Comparison of ENCODE assay signal across 13 cellular contexts in the genomic region with DNA sequence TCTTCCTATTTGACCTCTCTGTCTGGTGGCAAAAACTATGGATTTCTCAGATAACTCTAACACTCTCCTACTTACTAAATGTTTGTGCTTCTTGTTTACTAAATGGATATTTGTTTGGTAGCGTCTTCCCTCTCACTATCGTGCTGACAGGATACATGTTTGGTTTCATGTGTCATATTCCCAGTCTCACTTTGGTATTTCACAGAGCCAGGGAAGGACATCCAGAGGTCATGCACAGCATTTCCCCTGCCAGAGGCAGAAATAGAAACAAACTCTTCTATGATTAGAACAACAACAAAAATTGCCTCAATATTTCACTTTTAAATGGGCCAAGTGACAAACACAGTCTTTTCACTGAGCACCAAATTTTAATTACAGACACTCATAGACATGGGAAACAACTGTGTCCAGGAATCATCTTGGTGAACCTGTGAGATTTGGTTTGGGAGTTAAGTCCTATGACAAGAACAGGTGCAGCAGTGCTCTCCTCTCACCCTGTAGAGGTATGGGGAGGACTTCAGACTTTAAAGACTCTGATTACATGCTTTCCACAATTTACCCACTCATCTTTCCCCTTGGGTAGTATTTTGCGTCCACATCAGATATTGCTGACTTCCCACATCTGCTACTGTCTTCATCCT. TPM values are rescaled to one million over a fixed set of nuclear protein-coding genes. Genes with fewer than 3 reads are reported as not detected.
DNase-seq lines count a peak whose midpoint lies in the region; ATAC-seq and TF ChIP-seq lines count a peak whose summit lies in the region.
"Had no signal": no experiment of that assay in that cellular context is flagged by ENCODE, and none has a peak within 500 bp of the region (broad histone marks: within the 10 kb centered on the region; RNA-seq: fewer than 3 reads in every experiment).

No MANE protein-coding gene starts in this region.

- peaks cover 55% of the 10 kb centered on the region for H3K4me1 Mint-ChIP-seq in activated T-cell treated with anti-CD3 and anti-CD28 coated beads, Interleukin-2, amount 50 U/mL, for 72 hours (ENCODE audit: low read depth)

- peak overlapping the region; percentile 40 to 56 for H3K4me3 Mint-ChIP-seq in activated T-cell treated with anti-CD3 and anti-CD28 coated beads, Interleukin-2, amount 50 U/mL, for 72 hours

- no peak for DNase-seq in activated T-cell treated with anti-CD3 and anti-CD28 coated beads, Interleukin-2, amount 50 U/mL, for 72 hours
- no peak for DNase-seq in activated T-cell treated with anti-CD3 and anti-CD28 coated beads, Interleukin-2, amount 50 U/mL, for 1 hour
- DNase-seq in ascending aorta (ENCODE audit: low spot score in 2 of 2), result no peak
- DNase-seq in left lung, result no peak
- no peak for DNase-seq in stomach
- no peak for DNase-seq in activated CD4-positive, CD25-positive, alpha-beta regulatory T cell treated with anti-CD3 and anti-CD28 coated beads, Interleukin-2, amount 50 U/mL, for 72 hours
- DNase-seq in substantia nigra (lab: John Stamatoyannopoulos, UW), result no peak
- DNase-seq: ACHN, DMS53, PC-3 had no signal

- peak overlapping the region; percentile 65 to 75 for H3K27ac ChIP-seq in ascending aorta
- peak overlapping the region; percentile 15 to 29 for H3K27ac ChIP-seq in left lung
- peak overlapping the region in 3 of 5 donors; percentile 35 to 54 (median 52) for H3K27ac ChIP-seq in stomach
- H3K27ac ChIP-seq in substantia nigra (ENCODE audit: low read depth, low read length, poor library complexity, severe bottlenecking), result no peak overlapping the region
- H3K27ac ChIP-seq: epithelial cell of prostate had no signal

- no peaks in the 10 kb centered on the region for H3K27me3 Mint-ChIP-seq in activated T-cell treated with anti-CD3 and anti-CD28 coated beads, Interleukin-2, amount 50 U/mL, for 72 hours (ENCODE audit: low read depth)

- H3K4me1 ChIP-seq in ascending aorta (peaks cover 13 to 20% of the 10 kb centered on the region in 2 donors), left lung (peaks cover 0 to 14% of the 10 kb centered on the region in 2 donors), stomach (peaks cover 0 to 36% (median 15%) of the 10 kb centered on the region in 4 donors)

- no peak for TF ChIP-seq EP300 in stomach (IDR thresholded peaks at IDR 0.05)

- H3K36me3 ChIP-seq in ascending aorta, result no peaks in the 10 kb centered on the region
- no peaks in the 10 kb centered on the region for H3K36me3 ChIP-seq in left lung
- no peaks in the 10 kb centered on the region for H3K36me3 ChIP-seq in stomach

- peak overlapping the region; percentile 61 for H3K27ac Mint-ChIP-seq in activated T-cell treated with anti-CD3 and anti-CD28 coated beads, Interleukin-2, amount 50 U/mL, for 72 hours

- no peak for ATAC-seq in activated T-cell treated with anti-CD3 and anti-CD28 coated beads, Interleukin-2, amount 50 U/mL, for 72 hours (replicated peaks in 1 of 2)
- peak; percentile 34 for ATAC-seq in left lung
- no peak for ATAC-seq in HG03135 (IDR thresholded peaks at IDR 0.05; ENCODE audit: unreplicated experiment)
- ATAC-seq: PC-3 had no signal

- 55 to 71% (median 66%) methylated on average over 3 of the region's 3 CpGs for WGBS in stomach, 5 donors

- TF ChIP-seq CTCF in ascending aorta (IDR thresholded peaks at IDR 0.05), result no peak
- no peak for TF ChIP-seq CTCF in left lung (IDR thresholded peaks at IDR 0.05)
- no peak for TF ChIP-seq CTCF in stomach (IDR thresholded peaks at IDR 0.05)

- H3K9me3 ChIP-seq in ascending aorta (no peaks in the 10 kb centered on the region), left lung (no peaks in the 10 kb centered on the region), stomach (no peaks in the 10 kb centered on the region)

- no peaks in the 10 kb centered on the region for H3K36me3 Mint-ChIP-seq in activated T-cell treated with anti-CD3 and anti-CD28 coated beads, Interleukin-2, amount 50 U/mL, for 72 hours (ENCODE audit: insufficient read depth in 2 of 2)

- no peak overlapping the region for H3K4me3 ChIP-seq in ascending aorta
- H3K4me3 ChIP-seq in left lung, result no peak overlapping the region
- no peak overlapping the region for H3K4me3 ChIP-seq in stomach
- H3K4me3 ChIP-seq: smooth muscle cell had no signal

- TF ChIP-seq POLR2A in stomach (IDR thresholded peaks at IDR 0.05), result no peak

- intact Hi-C loops in ascending aorta (cut with DNase I), result no loop called here
- intact Hi-C loops in left lung (cut with DNase I), result no loop called here
- intact Hi-C loops in stomach (cut with DNase I; ENCODE audit: low total_unique reads), result no loop called here

- H3K27me3 ChIP-seq in ascending aorta, result no peaks in the 10 kb centered on the region
- H3K27me3 ChIP-seq in left lung, result no peaks in the 10 kb centered on the region
- H3K27me3 ChIP-seq in stomach, result no peaks in the 10 kb centered on the region

- no peaks in the 10 kb centered on the region for H3K9me3 Mint-ChIP-seq in activated T-cell treated with anti-CD3 and anti-CD28 coated beads, Interleukin-2, amount 50 U/mL, for 72 hours

RNA-seq across cellular contexts. Expression of gene TXLNB, which starts 40.3 kb away (rescaled TPM):
- under 1 TPM; 0.19 to 0.22 TPM for total RNA-seq in activated T-cell treated with anti-CD3 and anti-CD28 coated beads, Interleukin-2, amount 50 U/mL, for 72 hours
- not detected for total RNA-seq in ascending aorta
- total RNA-seq in left lung, result under 1 TPM; 0.55 to 0.73 TPM
- total RNA-seq in stomach, result 1 to 10 TPM in 2 of 5 donors, not detected in 3; 1.3 to 1.5 TPM
- polyA plus RNA-seq in stomach, result under 1 TPM; 0.15 to 0.61 (median 0.37) TPM
- total RNA-seq: smooth muscle cell had no signal
- polyA plus RNA-seq: smooth muscle cell had no signal
